Comparison of ENCODE assay signal across 16 cellular contexts in genomic region chr21:28135646-28136045, GRCh38.
"Had no signal": no experiment of that assay in that cellular context is flagged by ENCODE, and none has a peak within 500 bp of the region (broad histone marks: within the 10 kb centered on the region; RNA-seq: fewer than 3 reads in every experiment).

No MANE protein-coding gene starts in this region.

- H3K36me3 ChIP-seq: neutrophil, transverse colon had no signal

- H3K27ac ChIP-seq: neutrophil, transverse colon had no signal

- H3K4me1 Mint-ChIP-seq: activated CD4-positive, alpha-beta memory T cell treated with anti-CD3 and anti-CD28 coated beads, Interleukin-2, amount 10 ng/mL, durations not matched to agents 7 days and 5 days; activated naive CD8-positive, alpha-beta T cell treated with anti-CD3 and anti-CD28 coated beads for 36 hours; endodermal cell; naive thymus-derived CD8-positive, alpha-beta T cell; stimulated activated naive B cell treated with anti-CD40 and anti-IgM and Interleukin-4, amounts not matched to agents 10 μg/mL and 1 μg/mL and 100 μg/mL, for 72 hours had no signal

- H3K4me3 Mint-ChIP-seq: activated CD4-positive, alpha-beta memory T cell treated with anti-CD3 and anti-CD28 coated beads, Interleukin-2, amount 10 ng/mL, durations not matched to agents 7 days and 5 days; activated naive CD8-positive, alpha-beta T cell treated with anti-CD3 and anti-CD28 coated beads for 36 hours; endodermal cell; naive thymus-derived CD8-positive, alpha-beta T cell; stimulated activated naive B cell treated with anti-CD40 and anti-IgM and Interleukin-4, amounts not matched to agents 10 μg/mL and 1 μg/mL and 100 μg/mL, for 72 hours had no signal

- H3K4me3 ChIP-seq: transverse colon had no signal

- H3K4me1 ChIP-seq: transverse colon had no signal

- DNase-seq: activated CD4-positive, alpha-beta memory T cell treated with anti-CD3 and anti-CD28 coated beads, Interleukin-2, amount 10 ng/mL, durations not matched to agents 7 days and 5 days; activated CD4-positive, alpha-beta T cell treated with anti-CD3 and anti-CD28 coated beads for 1 hour; activated gamma-delta T cell treated with Interleukin-2 at 50 U/mL for 16 hours; activated naive CD8-positive, alpha-beta T cell treated with anti-CD3 and anti-CD28 coated beads for 36 hours; activated T-cell treated with anti-CD3 and anti-CD28 coated beads, Interleukin-2, amount 50 U/mL, for 48 hours; anterior cingulate cortex; endodermal cell; hypothalamus; kidney glomerular epithelial cell; naive thymus-derived CD8-positive, alpha-beta T cell; posterior cingulate gyrus; right cardiac atrium; stimulated activated naive B cell treated with anti-CD40 and anti-IgM and Interleukin-4, amounts not matched to agents 10 μg/mL and 1 μg/mL and 100 μg/mL, for 72 hours; substantia nigra; transverse colon had no signal

- H3K9me3 ChIP-seq: neutrophil, transverse colon had no signal

- H3K27me3 Mint-ChIP-seq: activated CD4-positive, alpha-beta memory T cell treated with anti-CD3 and anti-CD28 coated beads, Interleukin-2, amount 10 ng/mL, durations not matched to agents 7 days and 5 days; activated naive CD8-positive, alpha-beta T cell treated with anti-CD3 and anti-CD28 coated beads for 36 hours; naive thymus-derived CD8-positive, alpha-beta T cell; stimulated activated naive B cell treated with anti-CD40 and anti-IgM and Interleukin-4, amounts not matched to agents 10 μg/mL and 1 μg/mL and 100 μg/mL, for 72 hours had no signal

- H3K27ac Mint-ChIP-seq: activated CD4-positive, alpha-beta memory T cell treated with anti-CD3 and anti-CD28 coated beads, Interleukin-2, amount 10 ng/mL, durations not matched to agents 7 days and 5 days; activated naive CD8-positive, alpha-beta T cell treated with anti-CD3 and anti-CD28 coated beads for 36 hours; endodermal cell; naive thymus-derived CD8-positive, alpha-beta T cell; stimulated activated naive B cell treated with anti-CD40 and anti-IgM and Interleukin-4, amounts not matched to agents 10 μg/mL and 1 μg/mL and 100 μg/mL, for 72 hours had no signal

- ATAC-seq: naive thymus-derived CD8-positive, alpha-beta T cell; right cardiac atrium; stimulated activated naive B cell treated with anti-CD40 and anti-IgM and Interleukin-4, amounts not matched to agents 10 μg/mL and 1 μg/mL and 100 μg/mL, for 72 hours had no signal

- H3K36me3 Mint-ChIP-seq: activated naive CD8-positive, alpha-beta T cell treated with anti-CD3 and anti-CD28 coated beads for 36 hours; stimulated activated naive B cell treated with anti-CD40 and anti-IgM and Interleukin-4, amounts not matched to agents 10 μg/mL and 1 μg/mL and 100 μg/mL, for 72 hours had no signal

- H3K27me3 ChIP-seq: neutrophil, transverse colon had no signal
